ENCODE assay signal across 19 cellular contexts in the genomic region with DNA sequence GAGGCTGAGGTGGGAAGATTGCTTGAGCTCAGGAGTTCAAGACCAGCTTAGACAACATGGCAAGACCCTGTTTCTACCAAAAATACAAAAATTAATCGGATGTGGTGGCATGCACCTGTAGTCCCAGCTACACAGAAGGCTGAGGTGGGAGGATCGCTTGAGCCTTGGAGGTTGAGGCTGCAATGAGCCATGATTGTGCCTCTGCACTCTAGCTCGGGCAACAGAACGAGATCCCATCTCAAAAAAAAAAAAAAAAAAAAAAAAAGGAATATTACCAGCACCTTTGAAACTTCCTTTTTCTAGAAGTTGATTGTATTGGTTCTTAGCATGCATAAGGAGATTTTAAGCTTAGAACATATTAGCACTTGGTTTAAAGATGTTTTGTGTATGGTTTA. TPM values are rescaled to one million over a fixed set of nuclear protein-coding genes. Genes with fewer than 3 reads are reported as not detected.
DNase-seq lines count a peak whose midpoint lies in the region; ATAC-seq, FAIRE-seq and TF ChIP-seq lines count a peak whose summit lies in the region.
"Had no signal": no experiment of that assay in that cellular context is flagged by ENCODE, and none has a peak within 500 bp of the region (broad histone marks: within the 10 kb centered on the region; RNA-seq: fewer than 3 reads in every experiment).

No MANE protein-coding gene starts in this region.

- H3K4ac ChIP-seq in mesendoderm (ENCODE audit: low read depth, low read length) = peak overlapping the region; percentile 52

- TF ChIP-seq RAD21 in K562 (CRISPR knock-in tag; conservative IDR thresholded peaks at IDR 0.05 in 1 of 2, IDR thresholded peaks at IDR 0.05 in 1 of 2) = no peak

- H3K9ac ChIP-seq in K562 (ENCODE audit: insufficient read depth in 1 of 2, low read depth in 2 of 2, low read length in 2 of 2) = no peak overlapping the region
- H3K9ac ChIP-seq in mesendoderm (ENCODE audit: low read length) = no peak overlapping the region

- peaks cover 6% of the 10 kb centered on the region for H3K36me3 Mint-ChIP-seq in activated naive CD4-positive, alpha-beta T cell treated with anti-CD3 and anti-CD28 coated beads, Interleukin-2, amount 50 U/mL, for 24 hours
- H3K36me3 Mint-ChIP-seq in activated naive CD4-positive, alpha-beta T cell treated with anti-CD3 and anti-CD28 coated beads, Interleukin-2, amount 50 U/mL, for 72 hours = peaks cover 0 to 19% of the 10 kb centered on the region in 2 donors

- 91% methylated on average over 4 of the region's 4 CpGs for WGBS in K562 (ENCODE audit: insufficient coverage, low coverage, missing lambda C conversion rate)
- no CpG with 5 or more reads among the region's 4 CpGs for WGBS in mesendoderm (ENCODE audit: extremely low coverage, insufficient coverage, low lambda C conversion rate)

- H3K18ac ChIP-seq in mesendoderm (ENCODE audit: low read length) = no peak overlapping the region

- H3K27ac Mint-ChIP-seq in activated naive CD4-positive, alpha-beta T cell treated with anti-CD3 and anti-CD28 coated beads, Interleukin-2, amount 50 U/mL, for 24 hours = no peak overlapping the region
- H3K27ac Mint-ChIP-seq in activated naive CD4-positive, alpha-beta T cell treated with anti-CD3 and anti-CD28 coated beads, Interleukin-2, amount 50 U/mL, for 72 hours = no peak overlapping the region

- no peak for FAIRE-seq in K562 (lab: Jason Lieb, UNC)
- FAIRE-seq: A549 had no signal

- DNase-seq in activated naive CD4-positive, alpha-beta T cell treated with anti-CD3 and anti-CD28 coated beads, Interleukin-2, amount 50 U/mL, for 72 hours (ENCODE audit: low spot score in 2 of 2) = no peak
- DNase-seq in K562 (ENCODE audit: extremely low read depth in 1 of 4, low spot score in 3 of 4) = no peak
- DNase-seq in mesendoderm = no peak
- no peak for DNase-seq in HuH-7 (ENCODE audit: low spot score)
- no peak for DNase-seq in HUDEP-2 (lab: John Stamatoyannopoulos, UW; ENCODE audit: unreplicated experiment in 76 of 76)
- DNase-seq in islet precursor cell = no peak
- DNase-seq: AML-193, Calu3, DMS79 treated with DMSO at 0.1 percent for 48 hours, GF-D8, GOT3, H9, IMR-90, KBM-7 had no signal

- no peak for TF ChIP-seq EP300 in K562 (IDR thresholded peaks at IDR 0.05; ENCODE audit: low read length)

- in situ Hi-C loops in K562 (cut with MboI) = no loop called here

- H3K56ac ChIP-seq in mesendoderm (ENCODE audit: low read length) = no peak overlapping the region

- peaks cover 68% of the 10 kb centered on the region for H3K4me1 Mint-ChIP-seq in activated naive CD4-positive, alpha-beta T cell treated with anti-CD3 and anti-CD28 coated beads, Interleukin-2, amount 50 U/mL, for 24 hours

- no peak overlapping the region for H2BK120ac ChIP-seq in mesendoderm (ENCODE audit: low read depth, low read length)

- no peak overlapping the region for H4K8ac ChIP-seq in mesendoderm (ENCODE audit: low read depth, low read length)

- intact Hi-C loops in K562 (cut with micrococcal nuclease) = no loop called here

- H3K27me3 ChIP-seq in K562 (ENCODE audit: control insufficient read depth in 2 of 2, insufficient read depth in 2 of 2, low read length in 2 of 2) = no peaks in the 10 kb centered on the region
- no peaks in the 10 kb centered on the region for H3K27me3 ChIP-seq in mesendoderm (ENCODE audit: insufficient read depth, low read length, poor library complexity)

- no peak overlapping the region for H2AFZ ChIP-seq in K562 (ENCODE audit: low read depth, low read length)

- H3K79me2 ChIP-seq in K562 (ENCODE audit: control insufficient read depth, insufficient read depth, low read length) (peaks cover 99% of the 10 kb centered on the region), mesendoderm (ENCODE audit: control insufficient read depth, insufficient read depth, low read length) (peaks cover 88% of the 10 kb centered on the region)

- H3K4me3 Mint-ChIP-seq in activated naive CD4-positive, alpha-beta T cell treated with anti-CD3 and anti-CD28 coated beads, Interleukin-2, amount 50 U/mL, for 24 hours = peak overlapping the region; percentile 30
- H3K4me3 Mint-ChIP-seq: H9 had no signal

- no peak overlapping the region for H3K4me3 ChIP-seq in K562
- no peak overlapping the region for H3K4me3 ChIP-seq in mesendoderm (ENCODE audit: low read length)
- H3K4me3 ChIP-seq: A549 had no signal

- H3K23ac ChIP-seq in mesendoderm (ENCODE audit: low read length) = no peak overlapping the region

- H3K27me3 Mint-ChIP-seq in activated naive CD4-positive, alpha-beta T cell treated with anti-CD3 and anti-CD28 coated beads, Interleukin-2, amount 50 U/mL, for 24 hours = no peaks in the 10 kb centered on the region
- H3K27me3 Mint-ChIP-seq: CD4-positive, alpha-beta memory T cell had no signal

- POLR2A ChIA-PET in K562 (lab: Yijun Ruan, JAX) = interaction anchor here (0.6 to 64.4 kb wide), 6 partner anchors 11 to 715 kb away, joined by 3 to 1556 read pairs (median 4); partner anchors contain the start of genes AIFM3, CRKL and LZTR1

- no peaks in the 10 kb centered on the region for H3K9me3 ChIP-seq in K562 (replicated peaks; ENCODE audit: control insufficient read depth, insufficient read depth, low read depth, low read length)
- H3K9me3 ChIP-seq: A549 had no signal

- H3K27ac ChIP-seq in K562 (ENCODE audit: extremely low read depth, low read depth, low read length) (no peak overlapping the region), mesendoderm (ENCODE audit: low read depth, low read length) (no peak overlapping the region)
- H3K27ac ChIP-seq: 22Rv1, A549, C4-2B had no signal

- TF ChIP-seq POLR2A in K562 (conservative IDR thresholded peaks at IDR 0.05) = no peak

- peaks cover 78% of the 10 kb centered on the region for H3K36me3 ChIP-seq in K562 (ENCODE audit: control insufficient read depth, insufficient read depth, low read length)
- H3K36me3 ChIP-seq in mesendoderm (ENCODE audit: control insufficient read depth, insufficient read depth, low read length) = no peaks in the 10 kb centered on the region

- H3K79me1 ChIP-seq in mesendoderm (ENCODE audit: low read length) = no peaks in the 10 kb centered on the region

- no TSS peak for BruUV-seq in K562 (replicated peaks; lab: Mats Ljungman, UMichigan)

- ATAC-seq in activated naive CD4-positive, alpha-beta T cell treated with anti-CD3 and anti-CD28 coated beads, Interleukin-2, amount 50 U/mL, for 72 hours = no peak
- ATAC-seq in K562 = no peak
- ATAC-seq: A549 had no signal

- H3K9me1 ChIP-seq in K562 (ENCODE audit: control insufficient read depth, insufficient read depth, low read length) = peaks cover 13% of the 10 kb centered on the region

- H3K9me3 Mint-ChIP-seq in activated naive CD4-positive, alpha-beta T cell treated with anti-CD3 and anti-CD28 coated beads, Interleukin-2, amount 50 U/mL, for 24 hours = no peaks in the 10 kb centered on the region
- no peaks in the 10 kb centered on the region for H3K9me3 Mint-ChIP-seq in activated naive CD4-positive, alpha-beta T cell treated with anti-CD3 and anti-CD28 coated beads, Interleukin-2, amount 50 U/mL, for 72 hours
- H3K9me3 Mint-ChIP-seq: CD4-positive, alpha-beta memory T cell; H9 had no signal

- CTCF ChIA-PET in K562 (lab: Yijun Ruan, JAX; ENCODE audit: low intra/inter-chr PET ratio) = no interaction called here

- no peak overlapping the region for H2BK5ac ChIP-seq in mesendoderm (ENCODE audit: low read length)

- no peak overlapping the region for H4K5ac ChIP-seq in mesendoderm (ENCODE audit: low read length)

- no peak for TF ChIP-seq CTCF in K562 (IDR thresholded peaks at IDR 0.05 in 2 of 3, conservative IDR thresholded peaks at IDR 0.05 in 1 of 3; ENCODE audit: insufficient read depth in 2 of 3, low read depth in 1 of 3, low read length in 3 of 3)

- peaks cover 74% of the 10 kb centered on the region for H4K20me1 ChIP-seq in K562 (replicated peaks; ENCODE audit: control insufficient read depth, insufficient read depth, low read length)

- no peak overlapping the region for H2BK15ac ChIP-seq in mesendoderm (replicated peaks; ENCODE audit: low read depth)

- H3K4me2 ChIP-seq in K562 (ENCODE audit: insufficient read depth, low read length) (no peak overlapping the region), mesendoderm (ENCODE audit: low read length) (no peak overlapping the region)
- H3K4me2 ChIP-seq: A549 had no signal

- no peak overlapping the region for H2AK5ac ChIP-seq in mesendoderm (ENCODE audit: low read length)

- H3K4me1 ChIP-seq in K562 (replicated peaks in 1 of 2; ENCODE audit: control insufficient read depth in 2 of 2, insufficient read depth in 2 of 2, low read length in 2 of 2) (peaks cover 22 to 24% of the 10 kb centered on the region in 2 experiments; a peak in 4 of 5 replicates), mesendoderm (ENCODE audit: control insufficient read depth, low read depth, low read length) (no peaks in the 10 kb centered on the region)
- H3K4me1 ChIP-seq: A549 had no signal

RNA-seq across cellular contexts. Expression of gene CRKL, which starts 11.4 kb away (rescaled TPM):
- 10 to 100 TPM; 70.0 to 84.9 TPM for total RNA-seq in activated naive CD4-positive, alpha-beta T cell treated with anti-CD3 and anti-CD28 coated beads, Interleukin-2, amount 50 U/mL, for 72 hours
- total RNA-seq in K562 (2011; cell fraction: chromatin; rRNA removed; ENCODE audit: low replicate concordance) = 251 and 271 TPM in 2 replicates
- 179 and 190 TPM in 2 replicates for total RNA-seq in K562 (2011; cell fraction: nucleolus; rRNA removed)
- total RNA-seq in K562 (2011; cell fraction: nucleoplasm; rRNA removed) = 236 and 257 TPM in 2 replicates
- total RNA-seq in K562 (2014; rRNA removed) (105 and 144 TPM in 2 replicates), K562 (2014; rRNA removed; fragmentation: Illumina TruSeq; extraction: Trizol) (138 and 141 TPM in 2 replicates), K562 (2015; rRNA removed; fragmentation: Illumina TruSeq; extraction: Trizol) (124 and 128 TPM in 2 replicates), K562 (2021) (263 and 267 TPM in 2 replicates)
- polyA plus RNA-seq in K562 (2011; rRNA removed) (135 and 196 TPM in 2 replicates), K562 (2014; fragmentation: Illumina TruSeq; extraction: Trizol) (144 and 156 TPM in 2 replicates), K562 (2014; fragmentation: Nextera tagmentation; extraction: Ambion mirVana) (100 to 1,000 TPM; 100 to 105 TPM), K562 (2014; rRNA removed) (114 and 124 TPM in 2 replicates)
- 111 and 189 TPM in 2 replicates for polyA plus RNA-seq in K562 (2011; cell fraction: cytosol; rRNA removed)
- 90.3 and 116 TPM in 2 replicates for polyA plus RNA-seq in K562 (2011; cell fraction: nucleus; rRNA removed)
- 90.4 and 122 TPM in 2 replicates for polyA plus RNA-seq in K562 (2012)
- polyA minus RNA-seq in K562 (2011; rRNA and poly(A)+ RNA removed) = 219 and 267 TPM in 2 replicates
- 166 and 232 TPM in 2 replicates for polyA minus RNA-seq in K562 (2011; cell fraction: cytosol; rRNA and poly(A)+ RNA removed)
- 39.9 and 84.6 TPM in 2 replicates for polyA minus RNA-seq in K562 (2011; cell fraction: nucleus; rRNA and poly(A)+ RNA removed)
- 53.0 TPM for polyA plus RNA-seq in mesendoderm (2013, experiment 1 of 2)
- 54.6 TPM for polyA plus RNA-seq in mesendoderm (2013, experiment 2 of 2)

RNA-seq across cellular contexts. Expression of gene AIFM3, which starts 38.5 kb away (rescaled TPM):
- under 1 TPM; 0.11 to 0.12 TPM for total RNA-seq in activated naive CD4-positive, alpha-beta T cell treated with anti-CD3 and anti-CD28 coated beads, Interleukin-2, amount 50 U/mL, for 72 hours
- 0.14 and 1.4 TPM in 2 replicates for total RNA-seq in K562 (2011; cell fraction: chromatin; rRNA removed; ENCODE audit: low replicate concordance)
- total RNA-seq in K562 (2011; cell fraction: nucleolus; rRNA removed) = 0.33 and 1.2 TPM in 2 replicates
- total RNA-seq in K562 (2011; cell fraction: nucleoplasm; rRNA removed) = 0.53 and 0.81 TPM in 2 replicates
- total RNA-seq in K562 (2014; rRNA removed) (0.14 TPM in 1 of 2 replicates, not detected in the other), K562 (2014; rRNA removed; fragmentation: Illumina TruSeq; extraction: Trizol) (0.10 TPM in 1 of 2 replicates, not detected in the other), K562 (2015; rRNA removed; fragmentation: Illumina TruSeq; extraction: Trizol) (0.07 TPM in 1 of 2 replicates, not detected in the other), K562 (2021) (0.20 and 0.56 TPM in 2 replicates)
- polyA plus RNA-seq in K562 (2011; rRNA removed) (0.04 and 0.08 TPM in 2 replicates), K562 (2014; fragmentation: Illumina TruSeq; extraction: Trizol) (0.06 TPM in 1 of 2 replicates, not detected in the other), K562 (2014; fragmentation: Nextera tagmentation; extraction: Ambion mirVana) (under 1 TPM; 0.03 to 0.06 TPM), K562 (2014; rRNA removed) (0.15 TPM in 1 of 2 replicates, not detected in the other)
- 0.06 TPM in 1 of 2 replicates, not detected in the other for polyA plus RNA-seq in K562 (2011; cell fraction: cytosol; rRNA removed)
- 0.80 and 0.87 TPM in 2 replicates for polyA plus RNA-seq in K562 (2011; cell fraction: nucleus; rRNA removed)
- polyA plus RNA-seq in K562 (2012) = 0.27 and 0.50 TPM in 2 replicates
- 0.06 TPM in 1 of 2 replicates, not detected in the other for polyA minus RNA-seq in K562 (2011; rRNA and poly(A)+ RNA removed)
- polyA minus RNA-seq in K562 (2011; cell fraction: cytosol; rRNA and poly(A)+ RNA removed) = not detected in 2 replicates
- polyA minus RNA-seq in K562 (2011; cell fraction: nucleus; rRNA and poly(A)+ RNA removed) = 0.27 and 0.44 TPM in 2 replicates
- 0.11 TPM for polyA plus RNA-seq in mesendoderm (2013, experiment 1 of 2)
- polyA plus RNA-seq in mesendoderm (2013, experiment 2 of 2) = 0.27 TPM
- polyA plus RNA-seq: CD4-positive, alpha-beta memory T cell had no signal

RNA-seq across cellular contexts. Expression of gene LZTR1, which starts 53.5 kb away (rescaled TPM):
- total RNA-seq in activated naive CD4-positive, alpha-beta T cell treated with anti-CD3 and anti-CD28 coated beads, Interleukin-2, amount 50 U/mL, for 72 hours = 10 to 100 TPM; 30.7 to 41.8 TPM
- total RNA-seq in K562 (2011; cell fraction: chromatin; rRNA removed; ENCODE audit: low replicate concordance) = 338 and 754 TPM in 2 replicates
- 395 and 404 TPM in 2 replicates for total RNA-seq in K562 (2011; cell fraction: nucleolus; rRNA removed)
- total RNA-seq in K562 (2011; cell fraction: nucleoplasm; rRNA removed) = 258 and 287 TPM in 2 replicates
- 87.2 and 120 TPM in 2 replicates for total RNA-seq in K562 (2014; rRNA removed)
- total RNA-seq in K562 (2014; rRNA removed; fragmentation: Illumina TruSeq; extraction: Trizol) = 46.4 and 63.0 TPM in 2 replicates
- total RNA-seq in K562 (2015; rRNA removed; fragmentation: Illumina TruSeq; extraction: Trizol) = 51.3 and 53.2 TPM in 2 replicates
- 132 and 135 TPM in 2 replicates for total RNA-seq in K562 (2021)
- 63.0 and 88.5 TPM in 2 replicates for polyA plus RNA-seq in K562 (2011; rRNA removed)
- polyA plus RNA-seq in K562 (2011; cell fraction: cytosol; rRNA removed) = 50.8 and 68.8 TPM in 2 replicates
- polyA plus RNA-seq in K562 (2011; cell fraction: nucleus; rRNA removed) = 703 and 913 TPM in 2 replicates
- polyA plus RNA-seq in K562 (2012) = 80.6 and 93.5 TPM in 2 replicates
- 74.3 and 89.8 TPM in 2 replicates for polyA plus RNA-seq in K562 (2014; fragmentation: Illumina TruSeq; extraction: Trizol)
- polyA plus RNA-seq in K562 (2014; fragmentation: Nextera tagmentation; extraction: Ambion mirVana) = 1 to 10 TPM; 2.2 to 3.1 TPM
- polyA plus RNA-seq in K562 (2014; rRNA removed) = 115 and 129 TPM in 2 replicates
- 64.5 and 72.9 TPM in 2 replicates for polyA minus RNA-seq in K562 (2011; rRNA and poly(A)+ RNA removed)
- polyA minus RNA-seq in K562 (2011; cell fraction: cytosol; rRNA and poly(A)+ RNA removed) = 41.9 and 49.7 TPM in 2 replicates
- 188 and 205 TPM in 2 replicates for polyA minus RNA-seq in K562 (2011; cell fraction: nucleus; rRNA and poly(A)+ RNA removed)
- polyA plus RNA-seq in mesendoderm (2013, experiment 1 of 2) = 11.8 TPM
- polyA plus RNA-seq in mesendoderm (2013, experiment 2 of 2) = 11.9 TPM
